In genomic region chr3:151644986-151645385, GRCh38 we compare ENCODE assay signal across 25 cellular contexts.
A peak's percentile ranks its signal among the peaks of the same experiment; 100 is the strongest.
DNase-seq lines count a peak whose midpoint lies in the region; FAIRE-seq and TF ChIP-seq lines count a peak whose summit lies in the region.
"Had no signal": no experiment of that assay in that cellular context is flagged by ENCODE, and none has a peak within 500 bp of the region (broad histone marks: within the 10 kb centered on the region; RNA-seq: fewer than 3 reads in every experiment).

No MANE protein-coding gene starts in this region.

- peak overlapping the region; percentile 87 for H3K27ac ChIP-seq in SK-N-MC
- no peak overlapping the region for H3K27ac ChIP-seq in WERI-Rb-1
- H3K27ac ChIP-seq: BLaER1 treated with 17β-estradiol and CSF1 and Interleukin-3, amounts not matched to agents 10 nM and 100 nM; C4-2B had no signal

- H3K9me3 ChIP-seq in SK-N-MC (ENCODE audit: low read depth, low read length): no peaks in the 10 kb centered on the region
- H3K9me3 ChIP-seq in WERI-Rb-1 (ENCODE audit: severe bottlenecking): no peaks in the 10 kb centered on the region
- H3K9me3 ChIP-seq: BLaER1 treated with 17β-estradiol and CSF1 and Interleukin-3, amounts not matched to agents 10 nM and 100 nM; Caco-2 had no signal

- peak; percentile 40 for DNase-seq in COLO829 (ENCODE audit: low spot score)
- peak; percentile 23 for DNase-seq in NCI-H526 treated with DMSO at 0.1 percent for 48 hours (lab: John Stamatoyannopoulos, UW)
- no peak for DNase-seq in SK-N-MC (ENCODE audit: low read depth, low spot score)
- DNase-seq in foreskin melanocyte: peak; percentile 60
- DNase-seq in GM12892 (ENCODE audit: insufficient read length): no peak
- no peak for DNase-seq in CD1c-positive myeloid dendritic cell (ENCODE audit: extremely low spot score)
- no peak for DNase-seq in WERI-Rb-1
- no peak for DNase-seq in NCI-H2107 (lab: John Stamatoyannopoulos, UW)
- DNase-seq: 8988T; AML-193; Caco-2; Calu3; CD4-positive, alpha-beta memory T cell; CD4-positive, CD25-positive, alpha-beta regulatory T cell; CD8-positive, alpha-beta memory T cell; DMS79 treated with DMSO at 0.1 percent for 48 hours; GF-D8 had no signal

- no peak for TF ChIP-seq CTCF in WERI-Rb-1 (IDR thresholded peaks at IDR 0.05; ENCODE audit: low read depth, low read length)

- peaks cover 26% of the 10 kb centered on the region for H3K27me3 ChIP-seq in WERI-Rb-1 (ENCODE audit: insufficient read depth, low read depth, severe bottlenecking)
- H3K27me3 ChIP-seq: BLaER1 treated with 17β-estradiol and CSF1 and Interleukin-3, amounts not matched to agents 10 nM and 100 nM had no signal

- TF ChIP-seq POLR2A in GM12892 (IDR thresholded peaks at IDR 0.05; ENCODE audit: low read depth, low read length): no peak

- H3K9ac ChIP-seq in SK-N-MC (ENCODE audit: insufficient read length): no peak overlapping the region
- H3K9ac ChIP-seq: BLaER1 treated with 17β-estradiol and CSF1 and Interleukin-3, amounts not matched to agents 10 nM and 100 nM had no signal

- H3K4me3 ChIP-seq in SK-N-MC (no peak overlapping the region), WERI-Rb-1 (ENCODE audit: low read depth, low read length) (no peak overlapping the region)
- H3K4me3 ChIP-seq: BLaER1 treated with 17β-estradiol and CSF1 and Interleukin-3, amounts not matched to agents 10 nM and 100 nM had no signal

- H3K36me3 ChIP-seq in SK-N-MC (ENCODE audit: insufficient read depth, low read length) (no peaks in the 10 kb centered on the region), WERI-Rb-1 (no peaks in the 10 kb centered on the region)
- H3K36me3 ChIP-seq: BLaER1 treated with 17β-estradiol and CSF1 and Interleukin-3, amounts not matched to agents 10 nM and 100 nM had no signal

- FAIRE-seq in GM12892 (lab: Jason Lieb, UNC): no peak
- FAIRE-seq: A204.1, D721Med, G401.6, GM12891, GM18507, GM19239 had no signal

Comparison
In these comparisons a context has a peak if more than half of its experiments do, and no peak if none do; other contexts are left out.
1. DNase-seq: peak in COLO829 (single experiment), NCI-H526 treated with DMSO at 0.1 percent for 48 hours (single experiment) and foreskin melanocyte (single experiment); none in SK-N-MC (single experiment), GM12892 (single experiment), CD1c-positive myeloid dendritic cell (single experiment), WERI-Rb-1 (single experiment) and NCI-H2107 (single experiment).